ENCODE assay signal across 32 cellular contexts in genomic region chr17:63024201-63024600, GRCh38.
"Had no signal": no experiment of that assay in that cellular context is flagged by ENCODE, and none has a peak within 500 bp of the region (broad histone marks: within the 10 kb centered on the region; RNA-seq: fewer than 3 reads in every experiment).

No MANE protein-coding gene starts in this region.

- H3K4me3 ChIP-seq: ascending aorta, coronary artery, dorsolateral prefrontal cortex, gastrocnemius medialis, heart right ventricle, hepatocyte had no signal

- DNase-seq: activated CD4-positive, alpha-beta memory T cell treated with anti-CD3 and anti-CD28 coated beads for 36 hours; activated CD4-positive, alpha-beta T cell treated with anti-CD3 and anti-CD28 coated beads for 36 hours; activated CD4-positive, alpha-beta T cell treated with anti-CD3 and anti-CD28 coated beads, Interleukin-2, amount 10 ng/mL, durations not matched to agents 24 days and 14 days; activated CD4-positive, CD25-positive, alpha-beta regulatory T cell; activated CD4-positive, CD25-positive, alpha-beta regulatory T cell treated with anti-CD3 and anti-CD28 coated beads, Interleukin-2, amount 50 U/mL, for 72 hours; activated CD8-positive, alpha-beta memory T cell treated with anti-CD3 and anti-CD28 coated beads, Interleukin-2, amount 50 U/mL, for 48 hours; activated CD8-positive, alpha-beta T cell treated with anti-CD3 and anti-CD28 coated beads, Interleukin-2, amount 10 ng/mL, durations not matched to agents 7 days and 5 days; activated gamma-delta T cell; activated naive CD4-positive, alpha-beta T cell; activated naive CD4-positive, alpha-beta T cell treated with anti-CD3 and anti-CD28 coated beads, Interleukin-2, amount 10 ng/mL, durations not matched to agents 7 days and 5 days; activated naive CD8-positive, alpha-beta T cell treated with anti-CD3 and anti-CD28 coated beads, Interleukin-2, amount 10 ng/mL, durations not matched to agents 7 days and 5 days; activated T-cell treated with anti-CD3 and anti-CD28 coated beads for 4 hours; activated T-cell treated with anti-CD3 and anti-CD28 coated beads, Interleukin-2, amount 50 U/mL, for 24 hours; activated T-cell treated with anti-CD3 and anti-CD28 coated beads, Interleukin-2, amount 50 U/mL, for 72 hours; brain microvascular endothelial cell; dorsolateral prefrontal cortex; effector memory CD4-positive, alpha-beta T cell; endodermal cell; gastrocnemius medialis; glutamatergic neuron; heart right ventricle; T-helper 17 cell; T1000 had no signal

- H3K9me3 Mint-ChIP-seq: activated CD4-positive, alpha-beta memory T cell treated with anti-CD3 and anti-CD28 coated beads for 36 hours; activated CD4-positive, alpha-beta T cell treated with anti-CD3 and anti-CD28 coated beads, Interleukin-2, amount 10 ng/mL, durations not matched to agents 24 days and 14 days; central memory CD8-positive, alpha-beta T cell; dendritic cell treated with granulocyte-macrophage colony-stimulating factor and Interleukin-4, amounts not matched to agents 40 ng/mL and 50 ng/mL, for 4 days; T-helper 2 cell treated with Interferon-gamma antibody and Interleukin-4, amounts not matched to agents 5 μg/mL and 100 μg/mL, for 36 hours had no signal

- H3K27me3 ChIP-seq: ascending aorta, brain microvascular endothelial cell, dorsolateral prefrontal cortex, gastrocnemius medialis, heart right ventricle, hepatocyte had no signal

- H3K4me2 ChIP-seq: hepatocyte had no signal

- H3K36me3 ChIP-seq: ascending aorta, brain microvascular endothelial cell, gastrocnemius medialis, heart right ventricle had no signal

- H3K9me3 ChIP-seq: ascending aorta, gastrocnemius medialis, heart right ventricle had no signal

- FAIRE-seq: bronchial epithelial cell had no signal

- H3K4me1 ChIP-seq: ascending aorta, gastrocnemius medialis, heart right ventricle had no signal

- H3K27me3 Mint-ChIP-seq: activated CD4-positive, alpha-beta memory T cell treated with anti-CD3 and anti-CD28 coated beads for 36 hours; activated CD4-positive, alpha-beta T cell treated with anti-CD3 and anti-CD28 coated beads for 36 hours; activated naive CD4-positive, alpha-beta T cell treated with anti-CD3 and anti-CD28 coated beads, Interleukin-2, amount 10 ng/mL, durations not matched to agents 7 days and 5 days; activated naive CD8-positive, alpha-beta T cell treated with anti-CD3 and anti-CD28 coated beads, Interleukin-2, amount 10 ng/mL, durations not matched to agents 7 days and 5 days; activated T-cell treated with anti-CD3 and anti-CD28 coated beads, Interleukin-2, amount 50 U/mL, for 24 hours; central memory CD8-positive, alpha-beta T cell; dendritic cell treated with granulocyte-macrophage colony-stimulating factor and Interleukin-4, amounts not matched to agents 40 ng/mL and 50 ng/mL, for 4 days; T-helper 17 cell had no signal

- H3K36me3 Mint-ChIP-seq: activated naive CD4-positive, alpha-beta T cell treated with anti-CD3 and anti-CD28 coated beads, Interleukin-2, amount 10 ng/mL, durations not matched to agents 7 days and 5 days had no signal

- H2AFZ ChIP-seq: hepatocyte had no signal

- H3K4me1 Mint-ChIP-seq: activated CD4-positive, alpha-beta T cell treated with anti-CD3 and anti-CD28 coated beads, Interleukin-2, amount 10 ng/mL, durations not matched to agents 24 days and 14 days; activated naive CD4-positive, alpha-beta T cell treated with anti-CD3 and anti-CD28 coated beads, Interleukin-2, amount 10 ng/mL, durations not matched to agents 7 days and 5 days; activated naive CD8-positive, alpha-beta T cell treated with anti-CD3 and anti-CD28 coated beads, Interleukin-2, amount 10 ng/mL, durations not matched to agents 7 days and 5 days; endodermal cell had no signal

- ATAC-seq: activated CD4-positive, alpha-beta T cell treated with anti-CD3 and anti-CD28 coated beads for 36 hours; activated CD8-positive, alpha-beta T cell treated with anti-CD3 and anti-CD28 coated beads, Interleukin-2, amount 10 ng/mL, durations not matched to agents 7 days and 5 days; activated naive CD4-positive, alpha-beta T cell treated with anti-CD3 and anti-CD28 coated beads, Interleukin-2, amount 50 U/mL, for 72 hours; activated T-cell treated with anti-CD3 and anti-CD28 coated beads, Interleukin-2, amount 50 U/mL, for 72 hours; esophagus mucosa; gastrocnemius medialis; heart right ventricle; T-helper 17 cell had no signal

- H3K27ac ChIP-seq: ascending aorta, brain microvascular endothelial cell, coronary artery, dorsolateral prefrontal cortex, gastrocnemius medialis, heart right ventricle, hepatocyte had no signal

- H3K27ac Mint-ChIP-seq: activated CD4-positive, alpha-beta memory T cell treated with anti-CD3 and anti-CD28 coated beads for 36 hours; activated CD4-positive, alpha-beta T cell treated with anti-CD3 and anti-CD28 coated beads for 36 hours; activated CD4-positive, alpha-beta T cell treated with anti-CD3 and anti-CD28 coated beads, Interleukin-2, amount 10 ng/mL, durations not matched to agents 24 days and 14 days; activated CD8-positive, alpha-beta T cell treated with anti-CD3 and anti-CD28 coated beads, Interleukin-2, amount 10 ng/mL, durations not matched to agents 7 days and 5 days; activated naive CD4-positive, alpha-beta T cell treated with anti-CD3 and anti-CD28 coated beads, Interleukin-2, amount 10 ng/mL, durations not matched to agents 7 days and 5 days; activated naive CD4-positive, alpha-beta T cell treated with anti-CD3 and anti-CD28 coated beads, Interleukin-2, amount 50 U/mL, for 72 hours; activated naive CD8-positive, alpha-beta T cell treated with anti-CD3 and anti-CD28 coated beads, Interleukin-2, amount 10 ng/mL, durations not matched to agents 7 days and 5 days; activated T-cell treated with anti-CD3 and anti-CD28 coated beads, Interleukin-2, amount 50 U/mL, for 24 hours; activated T-cell treated with anti-CD3 and anti-CD28 coated beads, Interleukin-2, amount 50 U/mL, for 72 hours; dendritic cell treated with granulocyte-macrophage colony-stimulating factor and Interleukin-4, amounts not matched to agents 40 ng/mL and 50 ng/mL, for 4 days; endodermal cell; T-helper 17 cell; T-helper 2 cell treated with Interferon-gamma antibody and Interleukin-4, amounts not matched to agents 5 μg/mL and 100 μg/mL, for 36 hours had no signal

- H3K4me3 Mint-ChIP-seq: activated CD4-positive, alpha-beta memory T cell treated with anti-CD3 and anti-CD28 coated beads for 36 hours; activated CD4-positive, alpha-beta T cell treated with anti-CD3 and anti-CD28 coated beads for 36 hours; activated CD4-positive, alpha-beta T cell treated with anti-CD3 and anti-CD28 coated beads, Interleukin-2, amount 10 ng/mL, durations not matched to agents 24 days and 14 days; activated CD8-positive, alpha-beta T cell treated with anti-CD3 and anti-CD28 coated beads, Interleukin-2, amount 10 ng/mL, durations not matched to agents 7 days and 5 days; activated naive CD4-positive, alpha-beta T cell treated with anti-CD3 and anti-CD28 coated beads, Interleukin-2, amount 10 ng/mL, durations not matched to agents 7 days and 5 days; activated naive CD8-positive, alpha-beta T cell treated with anti-CD3 and anti-CD28 coated beads, Interleukin-2, amount 10 ng/mL, durations not matched to agents 7 days and 5 days; activated T-cell treated with anti-CD3 and anti-CD28 coated beads, Interleukin-2, amount 50 U/mL, for 24 hours; activated T-cell treated with anti-CD3 and anti-CD28 coated beads, Interleukin-2, amount 50 U/mL, for 72 hours; central memory CD8-positive, alpha-beta T cell; dendritic cell treated with granulocyte-macrophage colony-stimulating factor and Interleukin-4, amounts not matched to agents 40 ng/mL and 50 ng/mL, for 4 days; endodermal cell; T-helper 17 cell; T-helper 2 cell treated with Interferon-gamma antibody and Interleukin-4, amounts not matched to agents 5 μg/mL and 100 μg/mL, for 36 hours had no signal
